ENCODE assay signal across 1 cellular context in genomic region chr6:135154125-135154524, GRCh38. TPM values are rescaled to one million over a fixed set of nuclear protein-coding genes. Genes with fewer than 3 reads are reported as not detected.
"Had no signal": no experiment of that assay in that cellular context is flagged by ENCODE, and none has a peak within 500 bp of the region (broad histone marks: within the 10 kb centered on the region; RNA-seq: fewer than 3 reads in every experiment).

No MANE protein-coding gene starts in this region.

RNA-seq across cellular contexts. Expression of gene MYB, which starts 27.0 kb away (rescaled TPM):
- total RNA-seq: thoracic aorta had no signal
